ENCODE assay signal across 12 cellular contexts in the genomic region with DNA sequence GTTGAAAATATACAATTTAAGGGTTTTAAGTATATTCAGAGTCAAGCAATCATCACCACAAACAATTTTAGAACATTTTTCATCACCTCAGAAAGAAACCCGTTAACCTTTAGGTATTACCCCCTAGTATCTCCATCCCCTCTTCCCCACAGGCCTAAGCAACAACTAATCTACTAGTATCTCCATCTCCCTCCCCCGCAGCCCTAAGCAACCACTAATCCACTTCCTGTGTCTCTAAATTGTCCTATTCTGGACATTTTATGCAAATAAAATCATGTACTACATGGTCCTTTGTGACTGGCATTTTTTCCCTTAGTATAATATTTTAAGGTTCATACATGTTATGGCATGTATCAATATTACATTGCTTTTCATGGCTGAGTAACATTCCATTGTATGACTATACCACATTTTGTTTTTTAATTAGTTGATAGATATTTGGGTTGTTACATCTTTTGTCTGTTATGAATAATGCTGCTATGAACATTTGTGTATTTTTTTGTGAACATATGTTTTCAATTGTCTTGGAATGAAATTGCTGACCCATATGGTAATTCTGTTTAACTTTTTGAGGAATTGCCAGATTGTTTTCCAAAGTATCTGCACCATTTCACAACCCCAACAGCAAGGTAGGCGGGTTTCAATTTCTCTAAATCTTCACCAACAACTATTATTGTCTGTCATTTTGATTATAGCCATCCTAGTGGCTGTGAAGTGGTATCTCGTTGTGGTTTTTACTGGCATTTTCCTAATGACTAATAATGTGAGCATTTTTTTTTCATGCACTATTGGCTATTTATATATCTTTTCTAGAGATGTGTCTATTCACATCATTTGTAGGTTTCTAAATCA.
A peak's percentile ranks its signal among the peaks of the same experiment; 100 is the strongest.
DNase-seq lines count a peak whose midpoint lies in the region; ATAC-seq and TF ChIP-seq lines count a peak whose summit lies in the region.
"Had no signal": no experiment of that assay in that cellular context is flagged by ENCODE, and none has a peak within 500 bp of the region (broad histone marks: within the 10 kb centered on the region; RNA-seq: fewer than 3 reads in every experiment).

No MANE protein-coding gene starts in this region.

- no peaks in the 10 kb centered on the region for H3K9me3 ChIP-seq in CD8-positive, alpha-beta T cell (ENCODE audit: low read length)
- no peaks in the 10 kb centered on the region for H3K9me3 ChIP-seq in CD4-positive, alpha-beta T cell (ENCODE audit: control insufficient read depth, low read length)

- DNase-seq in AG10803 (ENCODE audit: low read depth) = peak; percentile 97
- DNase-seq in central memory CD8-positive, alpha-beta T cell (ENCODE audit: low spot score in 2 of 2) = no peak
- no peak for DNase-seq in CD8-positive, alpha-beta T cell
- DNase-seq in CD4-positive, alpha-beta T cell = no peak
- DNase-seq in NCI-H1105 (lab: John Stamatoyannopoulos, UW) = no peak
- DNase-seq: activated T-cell treated with anti-CD3 and anti-CD28 coated beads for 4 hours; COR-L47; effector CD4-positive, alpha-beta T cell; NCI-H2171 treated with DMSO at 0.1 percent for 48 hours had no signal

- H3K27me3 Mint-ChIP-seq in central memory CD8-positive, alpha-beta T cell = no peaks in the 10 kb centered on the region
- H3K27me3 Mint-ChIP-seq in CD8-positive, alpha-beta T cell (ENCODE audit: low read depth) = no peaks in the 10 kb centered on the region
- no peaks in the 10 kb centered on the region for H3K27me3 Mint-ChIP-seq in CD4-positive, alpha-beta T cell

- H3K36me3 ChIP-seq in CD8-positive, alpha-beta T cell (ENCODE audit: insufficient read depth, low read length) = no peaks in the 10 kb centered on the region

- TF ChIP-seq CTCF in AG10803 (conservative IDR thresholded peaks at IDR 0.05; ENCODE audit: low read length) = 0 out of 2 replicates have a peak, but pooled peaks have one; percentile 15
- TF ChIP-seq CTCF in CD8-positive, alpha-beta T cell (IDR thresholded peaks at IDR 0.05) = no peak
- no peak for TF ChIP-seq CTCF in CD4-positive, alpha-beta T cell (IDR thresholded peaks at IDR 0.05)

- H3K4me3 Mint-ChIP-seq in central memory CD8-positive, alpha-beta T cell = no peak overlapping the region
- no peak overlapping the region for H3K4me3 Mint-ChIP-seq in CD8-positive, alpha-beta T cell
- no peak overlapping the region for H3K4me3 Mint-ChIP-seq in CD4-positive, alpha-beta T cell

- CTCF ChIA-PET in CD8-positive, alpha-beta T cell (lab: Charles Lee) = no interaction called here
- CTCF ChIA-PET in CD4-positive, alpha-beta T cell (lab: Charles Lee) = no interaction called here

- no peaks in the 10 kb centered on the region for H3K36me3 Mint-ChIP-seq in central memory CD8-positive, alpha-beta T cell (ENCODE audit: insufficient read depth)
- H3K36me3 Mint-ChIP-seq in CD8-positive, alpha-beta T cell = no peaks in the 10 kb centered on the region
- H3K36me3 Mint-ChIP-seq in CD4-positive, alpha-beta T cell (ENCODE audit: low read depth) = no peaks in the 10 kb centered on the region

- H3K27ac ChIP-seq in CD8-positive, alpha-beta T cell (ENCODE audit: low read depth, low read length) = no peak overlapping the region
- no peak overlapping the region for H3K27ac ChIP-seq in CD4-positive, alpha-beta T cell (ENCODE audit: low read depth, low read length)

- H3K4me1 Mint-ChIP-seq in central memory CD8-positive, alpha-beta T cell = peaks cover 31% of the 10 kb centered on the region
- H3K4me1 Mint-ChIP-seq in CD8-positive, alpha-beta T cell (ENCODE audit: low read depth) = peaks cover 30% of the 10 kb centered on the region
- H3K4me1 Mint-ChIP-seq in CD4-positive, alpha-beta T cell (ENCODE audit: low read depth) = peaks cover 38% of the 10 kb centered on the region

- H3K4me1 ChIP-seq in CD8-positive, alpha-beta T cell (ENCODE audit: insufficient read depth, low read length) = peaks cover 13% of the 10 kb centered on the region

- no peaks in the 10 kb centered on the region for H3K27me3 ChIP-seq in CD8-positive, alpha-beta T cell (ENCODE audit: insufficient read depth, low read length)
- no peaks in the 10 kb centered on the region for H3K27me3 ChIP-seq in CD4-positive, alpha-beta T cell (ENCODE audit: control insufficient read depth, insufficient read depth, low read length)

- intact Hi-C loops in CD8-positive, alpha-beta T cell (cut with DNase I, micrococcal nuclease) = no loop called here
- intact Hi-C loops in CD4-positive, alpha-beta T cell (cut with DNase I, micrococcal nuclease) = loop anchor here in 1 of 2 experiments (2.0 kb wide), 1 partner anchor 16 kb away; no protein-coding TSS in a partner anchor

- POLR2A ChIA-PET in CD8-positive, alpha-beta T cell (lab: Charles Lee) = no interaction called here
- POLR2A ChIA-PET in CD4-positive, alpha-beta T cell (lab: Charles Lee) = interaction anchor here (3.9 kb wide), 1 partner anchor 12 kb away, joined by 16 read pairs; no protein-coding TSS in a partner anchor

- H3K27ac Mint-ChIP-seq in central memory CD8-positive, alpha-beta T cell (ENCODE audit: low read depth) = peak overlapping the region; percentile 29
- H3K27ac Mint-ChIP-seq in CD8-positive, alpha-beta T cell = no peak overlapping the region
- H3K27ac Mint-ChIP-seq in CD4-positive, alpha-beta T cell = no peak overlapping the region

- no peaks in the 10 kb centered on the region for H3K9me3 Mint-ChIP-seq in central memory CD8-positive, alpha-beta T cell
- no peaks in the 10 kb centered on the region for H3K9me3 Mint-ChIP-seq in CD8-positive, alpha-beta T cell
- H3K9me3 Mint-ChIP-seq in CD4-positive, alpha-beta T cell = no peaks in the 10 kb centered on the region

- peak; percentile 58 for ATAC-seq in GM18873 (IDR thresholded peaks at IDR 0.05; ENCODE audit: low FRiP score, unreplicated experiment)
- ATAC-seq in HG03432 (IDR thresholded peaks at IDR 0.05; ENCODE audit: unreplicated experiment) = peak; percentile 54
- ATAC-seq in central memory CD8-positive, alpha-beta T cell (replicated peaks; ENCODE audit: extremely low read depth, poor library complexity, severe bottlenecking) = no peak
- no peak for ATAC-seq in CD8-positive, alpha-beta T cell
- no peak for ATAC-seq in CD4-positive, alpha-beta T cell (ENCODE audit: poor library complexity)
- ATAC-seq in GM21786 (IDR thresholded peaks at IDR 0.05; ENCODE audit: unreplicated experiment) = no peak

- H3K4me3 ChIP-seq in AG10803 (ENCODE audit: low read length) = no peak overlapping the region
- H3K4me3 ChIP-seq in CD8-positive, alpha-beta T cell (ENCODE audit: low read depth, low read length) = no peak overlapping the region

Comparison
In these comparisons a context has a peak if more than half of its experiments do, and no peak if none do; other contexts are left out.
1. ATAC-seq: peak in GM18873 (single experiment) and HG03432 (single experiment); none in central memory CD8-positive, alpha-beta T cell (single experiment), CD8-positive, alpha-beta T cell (single experiment), CD4-positive, alpha-beta T cell (single experiment) and GM21786 (single experiment).